13 cellular contexts compared by ENCODE assay signal in the genomic region with DNA sequence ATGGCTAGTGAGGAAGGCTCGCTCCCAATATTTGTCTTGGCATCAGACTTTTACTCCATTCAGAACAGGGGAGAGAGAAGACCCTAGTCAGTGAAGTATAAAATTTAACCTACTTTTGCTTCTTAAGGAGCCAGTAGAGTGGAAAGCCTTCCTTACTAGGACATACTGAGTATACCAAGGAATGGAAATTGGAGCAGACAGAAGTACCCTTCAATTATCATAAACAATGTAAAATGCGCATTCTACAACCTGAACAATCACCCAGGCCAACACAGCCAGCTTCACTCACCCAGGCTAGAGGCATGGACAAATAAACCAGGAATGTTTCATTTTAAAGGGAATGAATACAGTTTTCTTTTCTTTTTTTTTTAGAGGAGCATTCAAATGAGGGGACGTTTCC.
"Had no signal": no experiment of that assay in that cellular context is flagged by ENCODE, and none has a peak within 500 bp of the region (broad histone marks: within the 10 kb centered on the region; RNA-seq: fewer than 3 reads in every experiment).

No MANE protein-coding gene starts in this region.

- H3K9me3 ChIP-seq: gastrocnemius medialis, heart right ventricle, ovary had no signal

- H3K36me3 ChIP-seq: gastrocnemius medialis, ovary had no signal

- DNase-seq: effector memory CD4-positive, alpha-beta T cell; gastrocnemius medialis; heart right ventricle; hypothalamus; kidney glomerular epithelial cell; natural killer cell; nucleus accumbens; ovary; right cardiac atrium; stimulated activated CD4-positive, alpha-beta T cell treated with anti-CD3 and anti-CD28 coated beads, Interleukin-2, amount 100 ng/mL, for 48 hours; stimulated activated naive CD4-positive, alpha-beta T cell treated with Interleukin-2 at 50 U/mL for 16 hours had no signal

- H3K4me3 ChIP-seq: gastrocnemius medialis, heart right ventricle, ovary, smooth muscle cell had no signal

- H3K27ac ChIP-seq: gastrocnemius medialis, heart right ventricle, ovary had no signal

- ATAC-seq: esophagus mucosa, gastrocnemius medialis, heart right ventricle, natural killer cell, right cardiac atrium had no signal

- H3K27me3 ChIP-seq: gastrocnemius medialis, heart right ventricle, ovary had no signal
